Comparison of ENCODE assay signal across 29 cellular contexts in the genomic region with DNA sequence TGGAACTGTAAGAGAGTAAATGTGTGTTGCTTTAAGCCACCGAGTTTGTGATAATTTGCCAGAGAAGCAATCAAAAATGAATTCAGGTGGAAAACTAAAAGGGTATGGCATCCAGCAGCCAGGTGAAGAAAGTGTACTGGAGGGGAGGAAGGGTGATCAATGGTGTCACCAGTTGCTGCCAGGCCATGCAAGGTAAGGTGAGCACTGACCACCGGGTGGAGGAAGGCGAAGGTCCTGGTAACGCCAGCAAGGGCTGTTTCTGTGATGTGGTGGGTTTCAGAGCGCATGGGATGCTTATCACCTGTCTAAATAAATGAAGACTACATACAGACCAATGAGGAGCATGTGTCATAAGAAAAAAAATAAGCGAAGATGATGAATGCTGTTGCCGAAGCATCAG. TPM values are rescaled to one million over a fixed set of nuclear protein-coding genes. Genes with fewer than 3 reads are reported as not detected.
"Had no signal": no experiment of that assay in that cellular context is flagged by ENCODE, and none has a peak within 500 bp of the region (broad histone marks: within the 10 kb centered on the region; RNA-seq: fewer than 3 reads in every experiment).

No MANE protein-coding gene starts in this region.

- H3K4me2 ChIP-seq: neural progenitor cell, smooth muscle cell had no signal

- H3K9me3 Mint-ChIP-seq: natural killer cell; nephron; neural progenitor cell; stimulated activated effector memory CD8-positive, alpha-beta T cell treated with anti-CD3 and anti-CD28 coated beads, Interleukin-12 subunit alpha, Interleukin-12 subunit beta, amount 100 ng/mL, for 72 hours; stimulated activated naive B cell treated with anti-CD40 and anti-IgM and Interleukin-4, amounts not matched to agents 10 μg/mL and 1 μg/mL and 100 μg/mL, for 72 hours; stimulated activated naive CD8-positive, alpha-beta T cell treated with anti-CD3 and anti-CD28 coated beads, Interleukin-15, amount 100 ng/mL, for 72 hours had no signal

- H3K4me1 ChIP-seq: neural progenitor cell, parathyroid adenoma, psoas muscle, thyroid gland, upper lobe of left lung, vagina had no signal

- H3K4me3 Mint-ChIP-seq: naive thymus-derived CD4-positive, alpha-beta T cell; natural killer cell; nephron; neural progenitor cell; stimulated activated effector memory CD8-positive, alpha-beta T cell treated with anti-CD3 and anti-CD28 coated beads, Interleukin-12 subunit alpha, Interleukin-12 subunit beta, amount 100 ng/mL, for 72 hours; stimulated activated naive B cell treated with anti-CD40 and anti-IgM and Interleukin-4, amounts not matched to agents 10 μg/mL and 1 μg/mL and 100 μg/mL, for 72 hours; stimulated activated naive CD8-positive, alpha-beta T cell treated with anti-CD3 and anti-CD28 coated beads, Interleukin-15, amount 100 ng/mL, for 72 hours had no signal

- DNase-seq: naive thymus-derived CD4-positive, alpha-beta T cell; natural killer cell; occipital lobe; ovary; psoas muscle; right cardiac atrium; stimulated activated CD4-positive, alpha-beta T cell treated with anti-CD3 and anti-CD28 coated beads, Interleukin-15, amount 100 ng/mL, for 24 hours; stimulated activated CD4-positive, alpha-beta T cell treated with anti-CD3 and anti-CD28 coated beads, Interleukin-2, amount 100 ng/mL, for 24 hours; stimulated activated CD4-positive, alpha-beta T cell treated with anti-CD3 and anti-CD28 coated beads, Interleukin-2, amount 100 ng/mL, for 48 hours; stimulated activated CD4-positive, alpha-beta T cell treated with anti-CD3 and anti-CD28 coated beads, Interleukin-4, amount 100 ng/mL, for 24 hours; stimulated activated naive B cell treated with anti-CD40 and anti-IgM and Interleukin-4, amounts not matched to agents 10 μg/mL and 1 μg/mL and 100 μg/mL, for 72 hours; stimulated activated naive CD8-positive, alpha-beta T cell treated with anti-CD3 and anti-CD28 coated beads, Interleukin-15, amount 100 ng/mL, for 72 hours; stimulated activated naive CD8-positive, alpha-beta T cell treated with anti-CD3 and anti-CD28 coated beads, Interleukin-15, Interleukin-2, amounts not matched to agents 100 U/mL and 50 U/mL, for 24 hours; thyroid gland; trophoblast cell had no signal

- H3K36me3 ChIP-seq: neural progenitor cell, ovary, thoracic aorta, thyroid gland, upper lobe of left lung, vagina had no signal

- H3K27me3 ChIP-seq: ovary, thyroid gland, upper lobe of left lung, vagina had no signal

- H3K27ac Mint-ChIP-seq: naive thymus-derived CD4-positive, alpha-beta T cell; natural killer cell; nephron; neural progenitor cell; progenitor cell of endocrine pancreas; stimulated activated effector memory CD8-positive, alpha-beta T cell treated with anti-CD3 and anti-CD28 coated beads, Interleukin-12 subunit alpha, Interleukin-12 subunit beta, amount 100 ng/mL, for 72 hours; stimulated activated naive B cell treated with anti-CD40 and anti-IgM and Interleukin-4, amounts not matched to agents 10 μg/mL and 1 μg/mL and 100 μg/mL, for 72 hours; stimulated activated naive CD8-positive, alpha-beta T cell treated with anti-CD3 and anti-CD28 coated beads, Interleukin-15, amount 100 ng/mL, for 72 hours had no signal

- H3K79me2 ChIP-seq: parathyroid adenoma had no signal

- H2AFZ ChIP-seq: neural progenitor cell, parathyroid adenoma had no signal

- H3K4me3 ChIP-seq: neural progenitor cell, ovary, psoas muscle, skin epidermis, smooth muscle cell, thoracic aorta, thyroid gland, tibial nerve, upper lobe of left lung, vagina had no signal

- H3K36me3 Mint-ChIP-seq: natural killer cell; neural progenitor cell; stimulated activated effector memory CD8-positive, alpha-beta T cell treated with anti-CD3 and anti-CD28 coated beads, Interleukin-12 subunit alpha, Interleukin-12 subunit beta, amount 100 ng/mL, for 72 hours; stimulated activated naive B cell treated with anti-CD40 and anti-IgM and Interleukin-4, amounts not matched to agents 10 μg/mL and 1 μg/mL and 100 μg/mL, for 72 hours had no signal

- H3K27ac ChIP-seq: neural progenitor cell, ovary, parathyroid adenoma, psoas muscle, skin epidermis, thoracic aorta, thyroid gland, upper lobe of left lung, vagina had no signal

- H3K9me3 ChIP-seq: ovary, psoas muscle, thoracic aorta, thyroid gland, upper lobe of left lung, vagina had no signal

- H3K4me1 Mint-ChIP-seq: natural killer cell; nephron; neural progenitor cell; stimulated activated naive CD8-positive, alpha-beta T cell treated with anti-CD3 and anti-CD28 coated beads, Interleukin-15, amount 100 ng/mL, for 72 hours had no signal

- ATAC-seq: naive thymus-derived CD4-positive, alpha-beta T cell; natural killer cell; psoas muscle; right cardiac atrium; stimulated activated effector memory CD8-positive, alpha-beta T cell treated with anti-CD3 and anti-CD28 coated beads, Interleukin-12 subunit alpha, Interleukin-12 subunit beta, amount 100 ng/mL, for 72 hours; stimulated activated naive CD8-positive, alpha-beta T cell treated with anti-CD3 and anti-CD28 coated beads, Interleukin-15, amount 100 ng/mL, for 72 hours; stimulated activated naive CD8-positive, alpha-beta T cell treated with anti-CD3 and anti-CD28 coated beads, Interleukin-15, Interleukin-2, amounts not matched to agents 100 U/mL and 50 U/mL, for 24 hours had no signal

- H3K9ac ChIP-seq: neural progenitor cell, parathyroid adenoma had no signal

- FAIRE-seq: urothelium cell line had no signal

RNA-seq across cellular contexts. Expression of a gene that starts 6.9 kb away (rescaled TPM):
- total RNA-seq: osteoblast, psoas muscle, smooth muscle cell, vagina had no signal
- polyA plus RNA-seq: naive thymus-derived CD4-positive, alpha-beta T cell; neural cell; smooth muscle cell had no signal
